In genomic region chr2:191860760-191861466, GRCh38 we compare ENCODE assay signal across 24 cellular contexts. TPM values are rescaled to one million over a fixed set of nuclear protein-coding genes. Genes with fewer than 3 reads are reported as not detected.
DNase-seq lines count a peak whose midpoint lies in the region; ATAC-seq and TF ChIP-seq lines count a peak whose summit lies in the region.
"Had no signal": no experiment of that assay in that cellular context is flagged by ENCODE, and none has a peak within 500 bp of the region (broad histone marks: within the 10 kb centered on the region; RNA-seq: fewer than 3 reads in every experiment).

No MANE protein-coding gene starts in this region.

- no peak overlapping the region for H3K23ac ChIP-seq in mesenchymal stem cell (ENCODE audit: low read length in 2 of 2)
- no peak overlapping the region for H3K23ac ChIP-seq in neuronal stem cell (ENCODE audit: low read depth, low read length, poor library complexity)

- no peak overlapping the region for H3K27ac ChIP-seq in GM23338 (ENCODE audit: low read depth)
- H3K27ac ChIP-seq in HCT116 (ENCODE audit: low read depth, low read length): no peak overlapping the region
- no peak overlapping the region for H3K27ac ChIP-seq in mesenchymal stem cell (ENCODE audit: low read length, poor library complexity, severe bottlenecking)
- no peak overlapping the region for H3K27ac ChIP-seq in neuronal stem cell (replicated peaks; ENCODE audit: low read length)
- H3K27ac ChIP-seq: Peyer's patch, SK-N-MC had no signal

- no peak for TF ChIP-seq CTCF in GM23338 (conservative IDR thresholded peaks at IDR 0.05; ENCODE audit: low read depth in 2 of 2)
- TF ChIP-seq CTCF in HCT116 (IDR thresholded peaks at IDR 0.05 in 2 of 3, conservative IDR thresholded peaks at IDR 0.05 in 1 of 3; ENCODE audit: borderline replicate concordance in 1 of 3, insufficient read depth in 1 of 3, low read depth in 2 of 3, low read length in 2 of 3): no peak

- peaks cover 10% of the 10 kb centered on the region; the same call in 2 of the 3 replicates for H3K4me1 Mint-ChIP-seq in GM23338
- H3K4me1 Mint-ChIP-seq: CD8-positive, alpha-beta memory T cell; IgD-negative memory B cell had no signal

- H3K14ac ChIP-seq in mesenchymal stem cell (ENCODE audit: low read length in 2 of 2) (no peak overlapping the region), neuronal stem cell (ENCODE audit: low read length) (no peak overlapping the region)

- H3K18ac ChIP-seq in mesenchymal stem cell (ENCODE audit: low read depth in 1 of 2, low read length in 2 of 2) (peak overlapping the region in 1 of 2 experiments; percentile 11), neuronal stem cell (ENCODE audit: low read length) (no peak overlapping the region)

- H4K20me1 ChIP-seq in GM23338 (replicated peaks; ENCODE audit: insufficient read depth) (no peaks in the 10 kb centered on the region), HCT116 (ENCODE audit: insufficient read depth) (no peaks in the 10 kb centered on the region)

- no peak overlapping the region for H2BK12ac ChIP-seq in mesenchymal stem cell (ENCODE audit: low read length in 2 of 2)
- H2BK12ac ChIP-seq in neuronal stem cell (ENCODE audit: low read length): no peak overlapping the region

- H2AK5ac ChIP-seq in mesenchymal stem cell (ENCODE audit: low read length, severe bottlenecking) (peak overlapping the region; percentile 8), neuronal stem cell (ENCODE audit: low read depth, low read length) (no peak overlapping the region)

- CTCF ChIA-PET in HCT116 (lab: Charles Lee): interaction anchor here (2.1 kb wide), 1 partner anchor 10 kb away, joined by 10 read pairs; no protein-coding TSS in a partner anchor

- no TSS peak for BruUV-seq in HCT116 (replicated peaks; lab: Mats Ljungman, UMichigan)

- H3K4me3 Mint-ChIP-seq in GM23338: no peak overlapping the region
- H3K4me3 Mint-ChIP-seq: CD8-positive, alpha-beta memory T cell; IgD-negative memory B cell had no signal

- H3K4me3 ChIP-seq in GM23338: no peak overlapping the region
- H3K4me3 ChIP-seq in HCT116 (replicated peaks in 1 of 2; ENCODE audit: low read depth in 1 of 2, low read length in 2 of 2): no peak overlapping the region
- H3K4me3 ChIP-seq in mesenchymal stem cell (ENCODE audit: insufficient read depth in 1 of 2, low read depth in 1 of 2, low read length in 2 of 2): no peak overlapping the region
- H3K4me3 ChIP-seq in neuronal stem cell (ENCODE audit: low read length in 2 of 2): no peak overlapping the region
- H3K4me3 ChIP-seq: Peyer's patch, SK-N-MC had no signal

- H2AFZ ChIP-seq in GM23338 (no peak overlapping the region), HCT116 (ENCODE audit: low read depth, low read length, poor library complexity, severe bottlenecking) (peak overlapping the region; percentile 5), mesenchymal stem cell (ENCODE audit: low read depth, low read length) (no peak overlapping the region), neuronal stem cell (ENCODE audit: low read length) (peak overlapping the region; percentile 67)

- no peak overlapping the region for H2BK120ac ChIP-seq in mesenchymal stem cell (ENCODE audit: low read depth, low read length)
- H2BK120ac ChIP-seq in neuronal stem cell (ENCODE audit: low read depth, low read length): no peak overlapping the region

- H3K4ac ChIP-seq in mesenchymal stem cell (ENCODE audit: low read depth in 1 of 2, low read length in 2 of 2) (no peak overlapping the region), neuronal stem cell (ENCODE audit: low read length) (no peak overlapping the region)

- H3K79me1 ChIP-seq in mesenchymal stem cell (replicated peaks; ENCODE audit: low read length, poor library complexity, severe bottlenecking) (no peaks in the 10 kb centered on the region), neuronal stem cell (ENCODE audit: low read depth, low read length) (no peaks in the 10 kb centered on the region)

- H2BK15ac ChIP-seq in mesenchymal stem cell (ENCODE audit: low read depth, poor library complexity, severe bottlenecking): no peak overlapping the region
- H2BK15ac ChIP-seq in neuronal stem cell (ENCODE audit: low read length): no peak overlapping the region

- H3K4me2 ChIP-seq in GM23338 (no peak overlapping the region), HCT116 (ENCODE audit: low read length) (no peak overlapping the region), mesenchymal stem cell (ENCODE audit: low read length, poor library complexity, severe bottlenecking) (no peak overlapping the region), neuronal stem cell (ENCODE audit: insufficient read depth, low read length, poor library complexity, severe bottlenecking) (no peak overlapping the region)

- no peaks in the 10 kb centered on the region for H3K36me3 Mint-ChIP-seq in GM23338 (ENCODE audit: low read depth)
- H3K36me3 Mint-ChIP-seq: CD8-positive, alpha-beta memory T cell; IgD-negative memory B cell had no signal

- DNase-seq in GM23338 (ENCODE audit: low spot score) (peak; percentile 32), HCT116 (ENCODE audit: low read depth, low spot score) (no peak), mesenchymal stem cell (no peak), neuronal stem cell (ENCODE audit: low spot score) (no peak), DMS153 (lab: John Stamatoyannopoulos, UW) (no peak)
- no peak for DNase-seq in activated CD4-positive, alpha-beta T cell treated with anti-CD3 and anti-CD28 coated beads for 48 hours
- DNase-seq: ACHN; C1 segment of cervical spinal cord; CD8-positive, alpha-beta memory T cell; DMS79 treated with DMSO at 0.1 percent for 48 hours; H7; Kasumi-1; MM.1S; NCI-H1092; NCI-H1694; NCI-H2081 treated with DMSO at 0.1 percent for 48 hours; NCI-H510A; NCI-H748 treated with DMSO at 0.1 percent for 48 hours; NK-92 treated with Interleukin-12 subunit alpha and Interleukin-12 subunit beta, amount 100 ng/mL, for 24 hours; Peyer's patch; SHP77 had no signal

- RAD21 ChIA-PET in HCT116 (lab: Charles Lee; ENCODE audit: low non-redundant PET in 1 of 2, low total read pairs in 2 of 2, uncharacterized antibody in 2 of 2, unreplicated experiment in 2 of 2): interaction anchor here in 1 of 2 experiments (1.2 kb wide), 1 partner anchor 301 kb away, joined by 3 read pairs; no protein-coding TSS in a partner anchor

- H3K4me1 ChIP-seq in GM23338 (ENCODE audit: insufficient read depth): peaks cover 6% of the 10 kb centered on the region; the same call in 1 of the 2 replicates
- peaks cover 18 to 25% of the 10 kb centered on the region in 2 experiments for H3K4me1 ChIP-seq in HCT116 (ENCODE audit: control insufficient read depth in 1 of 2, insufficient read depth in 2 of 2, low read length in 2 of 2)
- peaks cover 1% of the 10 kb centered on the region for H3K4me1 ChIP-seq in mesenchymal stem cell (ENCODE audit: control insufficient read depth, insufficient read depth, low read depth, low read length)
- H3K4me1 ChIP-seq in neuronal stem cell (ENCODE audit: control insufficient read depth in 2 of 2, insufficient read depth in 1 of 2, low read depth in 1 of 2, low read length in 2 of 2): peaks cover 0 to 2% of the 10 kb centered on the region in 2 donors
- H3K4me1 ChIP-seq: Peyer's patch had no signal

- H2BK5ac ChIP-seq in mesenchymal stem cell (ENCODE audit: low read depth, low read length, poor library complexity, severe bottlenecking) (no peak overlapping the region), neuronal stem cell (ENCODE audit: low read length) (no peak overlapping the region)

- H3K79me2 ChIP-seq in GM23338 (replicated peaks; ENCODE audit: insufficient read depth): no peaks in the 10 kb centered on the region
- no peaks in the 10 kb centered on the region for H3K79me2 ChIP-seq in HCT116 (ENCODE audit: insufficient read depth, low read length)

- H4K91ac ChIP-seq in mesenchymal stem cell (ENCODE audit: low read length) (no peak overlapping the region), neuronal stem cell (ENCODE audit: low read depth, low read length, poor library complexity) (no peak overlapping the region)

- no peaks in the 10 kb centered on the region for H3K9me3 Mint-ChIP-seq in GM23338
- H3K9me3 Mint-ChIP-seq: CD8-positive, alpha-beta memory T cell had no signal

- H3K9me2 ChIP-seq in GM23338 (ENCODE audit: insufficient read depth) (no peaks in the 10 kb centered on the region), HCT116 (ENCODE audit: insufficient read depth) (no peaks in the 10 kb centered on the region)

- H3K9me3 ChIP-seq in HCT116 (ENCODE audit: control insufficient read depth in 1 of 2, insufficient read depth in 1 of 2, low read depth in 1 of 2, low read length in 2 of 2): no peaks in the 10 kb centered on the region
- H3K9me3 ChIP-seq in mesenchymal stem cell (ENCODE audit: control insufficient read depth, low read length): no peaks in the 10 kb centered on the region
- H3K9me3 ChIP-seq in neuronal stem cell (replicated peaks in 1 of 2; ENCODE audit: control insufficient read depth in 2 of 2, insufficient read depth in 1 of 2, low read depth in 1 of 2, low read length in 2 of 2): no peaks in the 10 kb centered on the region
- H3K9me3 ChIP-seq: Peyer's patch had no signal

- intact Hi-C loops in HCT116 (cut with micrococcal nuclease): no loop called here

- H3K27ac Mint-ChIP-seq in GM23338: no peak overlapping the region
- H3K27ac Mint-ChIP-seq: CD8-positive, alpha-beta memory T cell; IgD-negative memory B cell had no signal

- H4K8ac ChIP-seq in mesenchymal stem cell (ENCODE audit: low read length) (no peak overlapping the region), neuronal stem cell (ENCODE audit: low read depth, low read length) (no peak overlapping the region)

- H3K27me3 Mint-ChIP-seq in GM23338 (ENCODE audit: insufficient read depth, low read depth, poor library complexity): peaks cover 3% of the 10 kb centered on the region
- H3K27me3 Mint-ChIP-seq: IgD-negative memory B cell had no signal

- TF ChIP-seq POLR2A in HCT116 (IDR thresholded peaks at IDR 0.05; ENCODE audit: borderline replicate concordance, extremely low read depth, insufficient read depth, insufficient read length): no peak

- no peaks in the 10 kb centered on the region for H3K27me3 ChIP-seq in GM23338 (ENCODE audit: insufficient read depth)
- H3K27me3 ChIP-seq in HCT116 (ENCODE audit: insufficient read depth, low read length): no peaks in the 10 kb centered on the region
- no peaks in the 10 kb centered on the region for H3K27me3 ChIP-seq in mesenchymal stem cell (ENCODE audit: control insufficient read depth in 1 of 2, insufficient read depth in 1 of 2, low read length in 2 of 2)
- no peaks in the 10 kb centered on the region for H3K27me3 ChIP-seq in neuronal stem cell (ENCODE audit: control insufficient read depth in 3 of 3, insufficient read depth in 3 of 3, low read depth in 1 of 3, low read length in 3 of 3)
- H3K27me3 ChIP-seq: Peyer's patch had no signal

- ATAC-seq in GM23338: peak; percentile 57
- no peak for ATAC-seq in HCT116
- ATAC-seq in GM19395 (IDR thresholded peaks at IDR 0.05; ENCODE audit: unreplicated experiment): no peak

- no peaks in the 10 kb centered on the region for H3F3A ChIP-seq in GM23338 (replicated peaks; ENCODE audit: low read depth)

- no peak for TF ChIP-seq RAD21 in HCT116 (IDR thresholded peaks at IDR 0.05; ENCODE audit: low read depth)

- H3K9ac ChIP-seq in HCT116 (ENCODE audit: low read length): no peak overlapping the region
- no peak overlapping the region for H3K9ac ChIP-seq in mesenchymal stem cell (ENCODE audit: low read length)
- no peak overlapping the region for H3K9ac ChIP-seq in neuronal stem cell (ENCODE audit: low read depth, low read length, poor library complexity)

- POLR2A ChIA-PET in HCT116 (lab: Charles Lee): no interaction called here

- WGBS in mesenchymal stem cell: 100% methylated on average over 1 of the region's 1 CpG
- WGBS in neuronal stem cell (ENCODE audit: extremely low coverage in 2 of 2, insufficient read length in 2 of 2, insufficient replicate concordance in 1 of 2), 2 donors: no CpG with 5 or more reads among the region's 1 CpG

- H3K36me3 ChIP-seq in GM23338 (ENCODE audit: insufficient read depth): no peaks in the 10 kb centered on the region
- no peaks in the 10 kb centered on the region for H3K36me3 ChIP-seq in HCT116 (ENCODE audit: control insufficient read depth in 1 of 2, insufficient read depth in 2 of 2, low read length in 2 of 2)
- H3K36me3 ChIP-seq in mesenchymal stem cell (ENCODE audit: control insufficient read depth in 1 of 2, insufficient read depth in 2 of 2, low read depth in 1 of 2, low read length in 2 of 2): no peaks in the 10 kb centered on the region
- no peaks in the 10 kb centered on the region for H3K36me3 ChIP-seq in neuronal stem cell (replicated peaks in 1 of 2; ENCODE audit: control insufficient read depth in 2 of 2, insufficient read depth in 2 of 2, low read length in 2 of 2)
- H3K36me3 ChIP-seq: Peyer's patch had no signal

RNA-seq across cellular contexts. Expression of gene CAVIN2, which starts 14.0 kb away (rescaled TPM):
- total RNA-seq in GM23338 (2014; rRNA removed; shearing (Covaris generic)): 0.07 TPM in 1 of 2 replicates, not detected in the other
- 0.15 TPM in 1 of 2 replicates, not detected in the other for polyA plus RNA-seq in GM23338 (2016; fragmentation: Nextera tagmentation; extraction: Ambion mirVana)
- 0.27 TPM for total RNA-seq in HCT116 (2021; ENCODE audit: unreplicated experiment)
- 0.12 and 0.27 TPM in 2 replicates for polyA plus RNA-seq in HCT116 (2012)
- polyA plus RNA-seq in mesenchymal stem cell (2013, experiment 1 of 2): 8.7 TPM
- polyA plus RNA-seq in mesenchymal stem cell (2013, experiment 2 of 2): 8.5 TPM
- polyA plus RNA-seq in neuronal stem cell (2013, experiment 1 of 2): not detected
- not detected for polyA plus RNA-seq in neuronal stem cell (2013, experiment 2 of 2)
- total RNA-seq: CD8-positive, alpha-beta memory T cell had no signal
- polyA plus RNA-seq: CD8-positive, alpha-beta memory T cell had no signal

Comparison
In these comparisons a context has a peak if more than half of its experiments do, and no peak if none do; other contexts are left out.
1. H2AFZ ChIP-seq: peak in HCT116 (single experiment) and neuronal stem cell (single experiment); none in GM23338 (single experiment) and mesenchymal stem cell (single experiment).